In the genomic region with DNA sequence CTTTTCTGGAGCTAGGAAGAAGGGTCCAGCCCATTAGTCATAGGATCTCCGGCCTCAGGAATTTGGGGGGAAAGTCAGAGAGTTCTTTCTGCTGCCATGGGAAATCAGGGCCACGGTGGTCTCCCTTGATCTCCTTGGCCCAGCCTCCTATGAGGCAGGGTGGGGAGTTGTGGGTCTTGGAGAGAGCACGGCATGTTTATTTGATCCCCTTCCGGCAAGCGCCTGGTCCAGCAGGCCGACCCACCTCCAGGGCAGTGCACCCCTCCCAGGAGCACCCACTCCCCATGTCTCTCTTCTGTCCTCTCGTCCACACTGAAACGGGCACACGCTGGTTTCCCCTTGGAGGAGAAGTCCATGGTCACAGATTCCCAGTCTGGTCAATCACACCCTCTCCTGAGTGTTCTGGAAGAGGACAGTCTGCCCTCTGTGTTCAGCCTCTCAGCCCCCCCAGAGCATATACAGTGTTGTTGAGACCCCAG, we compare ENCODE assay signal across 25 cellular contexts.
"Had no signal": no experiment of that assay in that cellular context is flagged by ENCODE, and none has a peak within 500 bp of the region (broad histone marks: within the 10 kb centered on the region; RNA-seq: fewer than 3 reads in every experiment).

No MANE protein-coding gene starts in this region.

- H3K9me3 ChIP-seq: adrenal gland, gastroesophageal sphincter, heart left ventricle, lower lobe of right lung, neutrophil, pancreas, psoas muscle had no signal

- H3K27me3 ChIP-seq: adrenal gland, heart left ventricle, neutrophil, pancreas had no signal

- H3K4me3 Mint-ChIP-seq: activated CD4-positive, alpha-beta memory T cell treated with anti-CD3 and anti-CD28 coated beads, Interleukin-2, amount 10 ng/mL, durations not matched to agents 7 days and 5 days; activated naive CD8-positive, alpha-beta T cell; activated T-helper 1 cell treated with anti-CD3 and anti-CD28 coated beads, Interleukin-12 subunit alpha, Interleukin-12 subunit beta, Interleukin-2, Interleukin-4 antibody, amounts not matched to agents 30 ng/mL and 10 ng/mL and 1 ng/mL, durations not matched to agents 14 hours and 24 hours and 36 hours; central memory CD8-positive, alpha-beta T cell; endodermal cell; mesothelial cell of epicardium; natural killer cell; stimulated activated naive B cell treated with anti-CD40 and anti-IgM and Interleukin-4, amounts not matched to agents 10 μg/mL and 1 μg/mL and 100 μg/mL, for 72 hours; T-helper 1 cell treated with Interleukin-12 subunit alpha and Interleukin-12 subunit beta and Interleukin-4 antibody, amounts not matched to agents 30 μg/mL and 1 μg/mL, for 36 hours had no signal

- H3K27ac Mint-ChIP-seq: activated CD4-positive, alpha-beta memory T cell treated with anti-CD3 and anti-CD28 coated beads, Interleukin-2, amount 10 ng/mL, durations not matched to agents 7 days and 5 days; activated naive CD8-positive, alpha-beta T cell; activated T-helper 1 cell treated with anti-CD3 and anti-CD28 coated beads, Interleukin-12 subunit alpha, Interleukin-12 subunit beta, Interleukin-2, Interleukin-4 antibody, amounts not matched to agents 30 ng/mL and 10 ng/mL and 1 ng/mL, durations not matched to agents 14 hours and 24 hours and 36 hours; endodermal cell; mesothelial cell of epicardium; natural killer cell; stimulated activated naive B cell treated with anti-CD40 and anti-IgM and Interleukin-4, amounts not matched to agents 10 μg/mL and 1 μg/mL and 100 μg/mL, for 72 hours; T-helper 1 cell treated with Interleukin-12 subunit alpha and Interleukin-12 subunit beta and Interleukin-4 antibody, amounts not matched to agents 30 μg/mL and 1 μg/mL, for 36 hours had no signal

- H3K4me3 ChIP-seq: adrenal gland, gastroesophageal sphincter, heart left ventricle, lower lobe of right lung, pancreas, psoas muscle, skin epidermis had no signal

- H3K36me3 Mint-ChIP-seq: activated naive CD8-positive, alpha-beta T cell; mesothelial cell of epicardium; natural killer cell; stimulated activated naive B cell treated with anti-CD40 and anti-IgM and Interleukin-4, amounts not matched to agents 10 μg/mL and 1 μg/mL and 100 μg/mL, for 72 hours had no signal

- H3K36me3 ChIP-seq: adrenal gland, gastroesophageal sphincter, heart left ventricle, lower lobe of right lung, neutrophil, pancreas had no signal

- H3K9me3 Mint-ChIP-seq: natural killer cell had no signal

- H3K27ac ChIP-seq: adrenal gland, gastroesophageal sphincter, heart left ventricle, lower lobe of right lung, neutrophil, pancreas, psoas muscle had no signal

- H3K4me1 ChIP-seq: adrenal gland, gastroesophageal sphincter, heart left ventricle, lower lobe of right lung, pancreas, psoas muscle had no signal

- H3K27me3 Mint-ChIP-seq: activated CD4-positive, alpha-beta memory T cell treated with anti-CD3 and anti-CD28 coated beads, Interleukin-2, amount 10 ng/mL, durations not matched to agents 7 days and 5 days; activated naive CD8-positive, alpha-beta T cell had no signal

- H3K4me1 Mint-ChIP-seq: activated CD4-positive, alpha-beta memory T cell treated with anti-CD3 and anti-CD28 coated beads, Interleukin-2, amount 10 ng/mL, durations not matched to agents 7 days and 5 days; central memory CD8-positive, alpha-beta T cell; natural killer cell; stimulated activated naive B cell treated with anti-CD40 and anti-IgM and Interleukin-4, amounts not matched to agents 10 μg/mL and 1 μg/mL and 100 μg/mL, for 72 hours had no signal

- ATAC-seq: gastroesophageal sphincter; heart left ventricle; lower lobe of right lung; natural killer cell; pancreas; psoas muscle; right cardiac atrium; stimulated activated naive B cell treated with anti-CD40 and anti-IgM and Interleukin-4, amounts not matched to agents 10 μg/mL and 1 μg/mL and 100 μg/mL, for 72 hours had no signal

- DNase-seq: activated CD4-positive, alpha-beta T cell treated with anti-CD3 and anti-CD28 coated beads for 4 hours; activated CD4-positive, CD25-positive, alpha-beta regulatory T cell; activated naive CD4-positive, alpha-beta T cell; adrenal gland; endodermal cell; heart left ventricle; lower lobe of right lung; natural killer cell; psoas muscle; right cardiac atrium; stimulated activated CD4-positive, alpha-beta T cell treated with anti-CD3 and anti-CD28 coated beads, Interleukin-15, amount 100 ng/mL, for 24 hours; stimulated activated CD4-positive, alpha-beta T cell treated with anti-CD3 and anti-CD28 coated beads, Interleukin-2, amount 100 ng/mL, for 48 hours; stimulated activated CD8-positive, alpha-beta memory T cell treated with anti-CD3 and anti-CD28 coated beads, Interleukin-4, amount 100 ng/mL, for 48 hours; stimulated activated naive B cell treated with anti-CD40 and anti-IgM and Interleukin-4, amounts not matched to agents 10 μg/mL and 1 μg/mL and 100 μg/mL, for 72 hours; T1000 had no signal
